In the genomic region with DNA sequence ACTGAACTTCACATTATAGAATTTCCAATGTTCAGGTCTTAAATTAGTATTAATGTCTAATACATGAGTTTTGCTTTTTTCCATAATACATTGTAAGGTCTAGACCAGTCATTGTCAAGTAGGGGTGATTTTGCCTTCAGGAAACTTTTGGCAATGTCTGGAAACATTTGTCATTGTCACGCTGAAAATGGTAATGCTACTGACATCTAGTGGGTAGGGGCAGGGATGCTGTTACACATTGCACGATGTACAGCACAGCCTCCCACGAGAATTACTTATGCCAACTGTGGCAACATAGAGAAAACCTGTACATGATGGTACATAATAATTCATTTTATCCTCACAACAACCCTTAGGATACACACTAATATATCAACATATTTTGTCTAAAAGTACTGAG, we compare ENCODE assay signal across 9 cellular contexts.
A peak's percentile ranks its signal among the peaks of the same experiment; 100 is the strongest.
DNase-seq lines count a peak whose midpoint lies in the region; TF ChIP-seq lines count a peak whose summit lies in the region.
"Had no signal": no experiment of that assay in that cellular context is flagged by ENCODE, and none has a peak within 500 bp of the region (broad histone marks: within the 10 kb centered on the region; RNA-seq: fewer than 3 reads in every experiment).

No MANE protein-coding gene starts in this region.

- DNase-seq in NCI-H146 (lab: John Stamatoyannopoulos, UW) (peak; percentile 13), NCI-H146 treated with DMSO at 0.1 percent for 48 hours (lab: John Stamatoyannopoulos, UW; ENCODE audit: unreplicated experiment) (no peak), NCI-H2171 treated with DMSO at 0.1 percent for 48 hours (lab: John Stamatoyannopoulos, UW) (peak; percentile 51), choroid plexus epithelial cell (ENCODE audit: low read depth) (peak; percentile 30), retina (peak; percentile 10)
- no peak for DNase-seq in activated CD8-positive, alpha-beta memory T cell treated with anti-CD3 and anti-CD28 coated beads for 24 hours
- DNase-seq in activated CD4-positive, alpha-beta T cell treated with anti-CD3 and anti-CD28 coated beads, Interleukin-2, amount 50 U/mL, for 48 hours, result no peak
- DNase-seq in stimulated activated CD4-positive, alpha-beta T cell treated with anti-CD3 and anti-CD28 coated beads, Interleukin-15, amount 100 ng/mL, for 24 hours, result no peak

- TF ChIP-seq CTCF in choroid plexus epithelial cell (conservative IDR thresholded peaks at IDR 0.05; ENCODE audit: low read depth, low read length), result peak; percentile 58

- no peak overlapping the region for H3K4me3 ChIP-seq in choroid plexus epithelial cell (ENCODE audit: low read depth, low read length)
- H3K4me3 ChIP-seq: SJSA1 had no signal

Comparison
In these comparisons a context has a peak if more than half of its experiments do, and no peak if none do; other contexts are left out.
1. DNase-seq: peak in NCI-H146 (single experiment), NCI-H2171 treated with DMSO at 0.1 percent for 48 hours (single experiment), choroid plexus epithelial cell (single experiment) and retina (single experiment); none in NCI-H146 treated with DMSO at 0.1 percent for 48 hours (single experiment), activated CD8-positive, alpha-beta memory T cell treated with anti-CD3 and anti-CD28 coated beads for 24 hours (single experiment), activated CD4-positive, alpha-beta T cell treated with anti-CD3 and anti-CD28 coated beads, Interleukin-2, amount 50 U/mL, for 48 hours (0 of 2) and stimulated activated CD4-positive, alpha-beta T cell treated with anti-CD3 and anti-CD28 coated beads, Interleukin-15, amount 100 ng/mL, for 24 hours (single experiment).